28 cellular contexts compared by ENCODE assay signal in genomic region chr10:77026148-77026547, GRCh38.
"Had no signal": no experiment of that assay in that cellular context is flagged by ENCODE, and none has a peak within 500 bp of the region (broad histone marks: within the 10 kb centered on the region; RNA-seq: fewer than 3 reads in every experiment).

No MANE protein-coding gene starts in this region.

- H3K4me2 ChIP-seq: neural progenitor cell, smooth muscle cell had no signal

- H3K27me3 ChIP-seq: neural progenitor cell, ovary, spleen, suprapubic skin, testis, tibial artery, transverse colon, upper lobe of right lung, vagina had no signal

- H3K4me1 ChIP-seq: neural progenitor cell, parathyroid adenoma, psoas muscle, suprapubic skin, testis, vagina had no signal

- ATAC-seq: natural killer cell; psoas muscle; right cardiac atrium; sciatic nerve; stimulated activated memory B cell treated with anti-CD40 and anti-IgM and Interleukin-4, amounts not matched to agents 10 μg/mL and 1 μg/mL and 100 μg/mL, for 72 hours; stimulated activated naive CD8-positive, alpha-beta T cell treated with anti-CD3 and anti-CD28 coated beads, Interleukin-15, amount 100 ng/mL, for 72 hours; stimulated activated naive CD8-positive, alpha-beta T cell treated with anti-CD3 and anti-CD28 coated beads, Interleukin-15, Interleukin-2, amounts not matched to agents 100 U/mL and 50 U/mL, for 24 hours; upper lobe of right lung had no signal

- H3K27ac ChIP-seq: neural progenitor cell, ovary, parathyroid adenoma, psoas muscle, skin epidermis, spleen, suprapubic skin, testis, tibial artery, transverse colon, upper lobe of right lung, vagina had no signal

- H3K9me3 ChIP-seq: ovary, psoas muscle, spleen, suprapubic skin, testis, tibial artery, transverse colon, upper lobe of right lung, vagina had no signal

- H2AFZ ChIP-seq: neural progenitor cell, parathyroid adenoma had no signal

- H3K4me3 ChIP-seq: neural progenitor cell, ovary, psoas muscle, skin epidermis, smooth muscle cell, spleen, suprapubic skin, testis, tibial artery, transverse colon, upper lobe of right lung, vagina had no signal

- H3K36me3 ChIP-seq: neural progenitor cell, ovary, spleen, suprapubic skin, tibial artery, transverse colon, upper lobe of right lung, vagina had no signal

- DNase-seq: natural killer cell; occipital lobe; ovary; posterior cingulate gyrus; psoas muscle; right cardiac atrium; spleen; stimulated activated CD4-positive, alpha-beta T cell treated with anti-CD3 and anti-CD28 coated beads, Interleukin-12 subunit alpha, Interleukin-12 subunit beta, amount 100 ng/mL, for 4 hours; stimulated activated CD4-positive, alpha-beta T cell treated with anti-CD3 and anti-CD28 coated beads, Interleukin-1b, Interleukin-23, amount 100 ng/mL, for 48 hours; stimulated activated CD4-positive, alpha-beta T cell treated with anti-CD3 and anti-CD28 coated beads, Interleukin-4, amount 100 ng/mL, for 1 hour; stimulated activated CD4-positive, alpha-beta T cell treated with anti-CD3 and anti-CD28 coated beads, Interleukin-4, amount 100 ng/mL, for 4 hours; stimulated activated CD8-positive, alpha-beta memory T cell treated with anti-CD3 and anti-CD28 coated beads, Interleukin-4, amount 100 ng/mL, for 48 hours; stimulated activated naive CD4-positive, alpha-beta T cell; stimulated activated naive CD8-positive, alpha-beta T cell treated with anti-CD3 and anti-CD28 coated beads, Interleukin-15, amount 100 ng/mL, for 72 hours; stimulated activated naive CD8-positive, alpha-beta T cell treated with anti-CD3 and anti-CD28 coated beads, Interleukin-15, Interleukin-2, amounts not matched to agents 100 U/mL and 50 U/mL, for 24 hours; substantia nigra; testis; tibial artery; transverse colon; upper lobe of right lung had no signal

- H3K9ac ChIP-seq: neural progenitor cell, parathyroid adenoma had no signal

- H3K79me2 ChIP-seq: parathyroid adenoma had no signal
